Comparison of ENCODE assay signal across 12 cellular contexts in the genomic region with DNA sequence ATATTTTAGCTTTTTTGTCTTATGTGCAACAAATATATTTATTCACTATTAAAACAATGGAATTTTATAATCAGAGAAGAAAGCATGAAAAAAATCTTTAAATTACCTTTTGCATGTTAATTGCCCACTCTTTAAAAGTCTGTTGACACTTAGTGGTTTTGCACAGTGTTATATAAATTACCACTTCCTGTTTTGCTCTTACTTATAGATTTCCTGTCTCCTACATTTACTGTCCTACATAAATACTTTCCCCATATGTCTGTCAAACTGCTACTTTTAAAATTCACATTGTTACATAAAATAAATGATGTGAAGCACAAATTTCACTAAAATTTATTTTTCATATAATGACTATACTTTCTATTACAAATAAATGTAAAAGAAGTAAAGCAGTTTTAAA.
DNase-seq lines count a peak whose midpoint lies in the region; ATAC-seq and TF ChIP-seq lines count a peak whose summit lies in the region.
"Had no signal": no experiment of that assay in that cellular context is flagged by ENCODE, and none has a peak within 500 bp of the region (broad histone marks: within the 10 kb centered on the region; RNA-seq: fewer than 3 reads in every experiment).

No MANE protein-coding gene starts in this region.

- intact Hi-C loops in mammary epithelial cell (cut with micrococcal nuclease) = no loop called here
- intact Hi-C loops in Right ventricle myocardium inferior (cut with DNase I) = no loop called here

- CTCF ChIA-PET in mammary epithelial cell (lab: Charles Lee; ENCODE audit: low non-redundant PET) = no interaction called here

- in situ Hi-C loops in GM13976 (cut with MboI; ENCODE audit: low sequenced_read_pairs, unreplicated experiment) (no loop called here), mammary epithelial cell (cut with MboI; ENCODE audit: low sequenced_read_pairs in 2 of 2) (no loop called here)

- H3K27ac ChIP-seq in mammary epithelial cell (ENCODE audit: insufficient read depth, low read depth, low read length) = no peak overlapping the region

- no peak overlapping the region for H3K4me3 ChIP-seq in mammary epithelial cell (replicated peaks in 1 of 3; ENCODE audit: insufficient read depth in 1 of 3, low read depth in 2 of 3, low read length in 3 of 3)

- TF ChIP-seq CTCF in GM13976 (IDR thresholded peaks at IDR 0.05; ENCODE audit: borderline replicate concordance, control extremely low read depth, extremely low read depth, insufficient read depth, missing control alignments) = no peak
- no peak for TF ChIP-seq CTCF in mammary epithelial cell (conservative IDR thresholded peaks at IDR 0.05 in 1 of 2, IDR thresholded peaks at IDR 0.05 in 1 of 2; ENCODE audit: extremely low read depth in 1 of 2, insufficient read depth in 1 of 2, low read depth in 1 of 2, low read length in 2 of 2)

- peaks cover 3% of the 10 kb centered on the region for H3K27me3 ChIP-seq in mammary epithelial cell (ENCODE audit: insufficient read depth, low read length)

- no TSS peak for BruUV-seq in mammary epithelial cell (replicated peaks; lab: Mats Ljungman, UMichigan)

- H3K9me3 ChIP-seq in mammary epithelial cell (replicated peaks; ENCODE audit: insufficient read depth, low read length) = no peaks in the 10 kb centered on the region

- H4K20me1 ChIP-seq in mammary epithelial cell (ENCODE audit: insufficient read depth, low read length) = no peaks in the 10 kb centered on the region

- dilution Hi-C loops in mammary epithelial cell (cut with HindIII; ENCODE audit: low sequenced_read_pairs) = no loop called here

- no peak overlapping the region for H3K9ac ChIP-seq in mammary epithelial cell (ENCODE audit: insufficient read depth, low read length)

- DNase-seq in GM13976 (ENCODE audit: low spot score) = peak; percentile 9
- peak; percentile 65 for DNase-seq in SIG-M5 treated with dmso at 0.1 percent for 504 hours (lab: John Stamatoyannopoulos, UW; ENCODE audit: unreplicated experiment)
- DNase-seq in mammary epithelial cell = no peak
- DNase-seq in Right ventricle myocardium inferior (ENCODE audit: missing footprints) = no peak
- DNase-seq in iPS-NIHi7 (ENCODE audit: extremely low spot score) = no peak
- no peak for DNase-seq in D341Med (ENCODE audit: low spot score)
- DNase-seq: activated gamma-delta T cell; CD4-positive, alpha-beta T cell; endodermal cell; NCI-H1092 treated with DMSO at 0.1 percent for 48 hours had no signal

- H2AFZ ChIP-seq in mammary epithelial cell (ENCODE audit: low read depth, low read length) = no peak overlapping the region

- ATAC-seq in GM21447 (IDR thresholded peaks at IDR 0.05; ENCODE audit: unreplicated experiment) = peak; percentile 77
- peak; percentile 74 for ATAC-seq in HG03342 (IDR thresholded peaks at IDR 0.05; ENCODE audit: unreplicated experiment)
- no peak for ATAC-seq in Right ventricle myocardium inferior

- H3K79me2 ChIP-seq in mammary epithelial cell (ENCODE audit: insufficient read depth, low read length) = no peaks in the 10 kb centered on the region

- H3K36me3 ChIP-seq in mammary epithelial cell (ENCODE audit: insufficient read depth, low read length) = no peaks in the 10 kb centered on the region

- no peak overlapping the region for H3K4me2 ChIP-seq in mammary epithelial cell (ENCODE audit: insufficient read depth, low read depth, low read length)

- peaks cover 8% of the 10 kb centered on the region for H3K4me1 ChIP-seq in mammary epithelial cell (ENCODE audit: insufficient read depth, low read length)

Comparison
In these comparisons a context has a peak if more than half of its experiments do, and no peak if none do; other contexts are left out.
1. DNase-seq: peak in GM13976 (single experiment) and SIG-M5 treated with dmso at 0.1 percent for 504 hours (single experiment); none in mammary epithelial cell (single experiment), Right ventricle myocardium inferior (single experiment), iPS-NIHi7 (single experiment) and D341Med (single experiment).